ENCODE assay signal across 20 cellular contexts in the genomic region with DNA sequence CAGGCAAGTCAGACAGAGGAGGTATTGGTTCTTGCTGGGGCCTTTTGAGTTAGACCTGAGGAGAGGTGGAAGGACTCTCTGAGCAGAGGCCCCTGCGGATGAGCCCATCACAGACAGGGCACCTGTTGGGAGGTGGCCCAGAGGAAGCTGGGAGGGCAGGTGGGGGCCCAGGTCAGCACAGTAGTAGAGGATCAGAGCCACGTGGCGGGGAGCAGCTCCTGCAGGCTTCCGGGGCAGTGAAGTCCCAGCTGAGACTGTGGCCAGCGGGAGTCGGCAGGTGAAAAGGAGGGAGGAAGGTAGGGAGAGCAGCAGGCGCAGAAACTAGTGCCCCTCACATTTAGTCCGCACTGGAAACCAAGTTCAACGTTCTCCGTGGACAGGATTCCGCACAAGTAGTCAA.
DNase-seq lines count a peak whose midpoint lies in the region; ATAC-seq and TF ChIP-seq lines count a peak whose summit lies in the region.
"Had no signal": no experiment of that assay in that cellular context is flagged by ENCODE, and none has a peak within 500 bp of the region (broad histone marks: within the 10 kb centered on the region; RNA-seq: fewer than 3 reads in every experiment).

No MANE protein-coding gene starts in this region.

- no peak overlapping the region for H3K9ac ChIP-seq in Karpas-422 (ENCODE audit: low read length)

- no peaks in the 10 kb centered on the region for H3K27me3 ChIP-seq in CD8-positive, alpha-beta T cell (ENCODE audit: insufficient read depth, low read length)
- no peaks in the 10 kb centered on the region for H3K27me3 ChIP-seq in Karpas-422 (ENCODE audit: low read length)
- H3K27me3 ChIP-seq in hepatocyte, result no peaks in the 10 kb centered on the region
- H3K27me3 ChIP-seq: breast epithelium, colonic mucosa, SJCRH30, testis, vagina had no signal

- POLR2A ChIA-PET in CD8-positive, alpha-beta T cell (lab: Charles Lee), result no interaction called here

- peaks cover 4% of the 10 kb centered on the region for H3K27me3 Mint-ChIP-seq in CD8-positive, alpha-beta T cell (ENCODE audit: low read depth)
- peaks cover 36% of the 10 kb centered on the region for H3K27me3 Mint-ChIP-seq in stimulated activated naive CD8-positive, alpha-beta T cell treated with anti-CD3 and anti-CD28 coated beads, Interleukin-15, amount 100 ng/mL, for 72 hours

- H3K79me2 ChIP-seq in Karpas-422 (ENCODE audit: low read length) (no peaks in the 10 kb centered on the region), hepatocyte (no peaks in the 10 kb centered on the region)

- no peaks in the 10 kb centered on the region for H3K9me3 ChIP-seq in CD8-positive, alpha-beta T cell (ENCODE audit: low read length)
- H3K9me3 ChIP-seq in Karpas-422 (ENCODE audit: low read length), result no peaks in the 10 kb centered on the region
- no peaks in the 10 kb centered on the region for H3K9me3 ChIP-seq in hepatocyte (ENCODE audit: low read depth)
- H3K9me3 ChIP-seq: colonic mucosa, SJCRH30, testis, vagina had no signal

- peak overlapping the region; percentile 38 for H3K4me3 Mint-ChIP-seq in CD8-positive, alpha-beta T cell
- peak overlapping the region; percentile 62 for H3K4me3 Mint-ChIP-seq in stimulated activated effector memory CD8-positive, alpha-beta T cell treated with anti-CD3 and anti-CD28 coated beads, Interleukin-12 subunit alpha, Interleukin-12 subunit beta, amount 100 ng/mL, for 72 hours
- no peak overlapping the region for H3K4me3 Mint-ChIP-seq in stimulated activated naive CD8-positive, alpha-beta T cell treated with anti-CD3 and anti-CD28 coated beads, Interleukin-15, amount 100 ng/mL, for 72 hours

- WGBS in hepatocyte (ENCODE audit: low lambda C conversion rate, missing lambda C conversion rate), result 90% methylated on average over 11 of the region's 11 CpGs

- H3K4me2 ChIP-seq in Karpas-422 (ENCODE audit: low read depth, low read length, poor library complexity, severe bottlenecking), result peak overlapping the region; percentile 67
- peak overlapping the region; percentile 72 for H3K4me2 ChIP-seq in hepatocyte

- no peaks in the 10 kb centered on the region for H4K20me1 ChIP-seq in Karpas-422 (ENCODE audit: insufficient read depth, low read depth, low read length)
- H4K20me1 ChIP-seq in hepatocyte (ENCODE audit: insufficient read depth, poor library complexity, severe bottlenecking), result no peaks in the 10 kb centered on the region

- no peaks in the 10 kb centered on the region for H3K36me3 Mint-ChIP-seq in CD8-positive, alpha-beta T cell
- no peaks in the 10 kb centered on the region for H3K36me3 Mint-ChIP-seq in stimulated activated effector memory CD8-positive, alpha-beta T cell treated with anti-CD3 and anti-CD28 coated beads, Interleukin-12 subunit alpha, Interleukin-12 subunit beta, amount 100 ng/mL, for 72 hours

- H3K27ac ChIP-seq in CD8-positive, alpha-beta T cell (ENCODE audit: low read depth, low read length), result no peak overlapping the region
- H3K27ac ChIP-seq in Karpas-422 (ENCODE audit: low read length) (no peak overlapping the region), hepatocyte (no peak overlapping the region)
- H3K27ac ChIP-seq: breast epithelium, colonic mucosa, heart left ventricle, SJCRH30, testis, vagina had no signal

- H3K4me3 ChIP-seq in CD8-positive, alpha-beta T cell (ENCODE audit: low read depth, low read length), result no peak overlapping the region
- H3K4me3 ChIP-seq in Karpas-422 (ENCODE audit: low read length) (no peak overlapping the region), hepatocyte (no peak overlapping the region)
- H3K4me3 ChIP-seq: SJCRH30 had no signal

- peaks cover 4% of the 10 kb centered on the region for H3K9me3 Mint-ChIP-seq in CD8-positive, alpha-beta T cell
- H3K9me3 Mint-ChIP-seq in stimulated activated effector memory CD8-positive, alpha-beta T cell treated with anti-CD3 and anti-CD28 coated beads, Interleukin-12 subunit alpha, Interleukin-12 subunit beta, amount 100 ng/mL, for 72 hours, result peaks cover 5% of the 10 kb centered on the region
- H3K9me3 Mint-ChIP-seq in stimulated activated naive CD8-positive, alpha-beta T cell treated with anti-CD3 and anti-CD28 coated beads, Interleukin-15, amount 100 ng/mL, for 72 hours, result peaks cover 10 to 12% of the 10 kb centered on the region in 2 donors

- intact Hi-C loops in CD8-positive, alpha-beta T cell (cut with DNase I, micrococcal nuclease), result no loop called here

- H3K9me2 ChIP-seq in Karpas-422 (replicated peaks; ENCODE audit: insufficient read depth, low read length) (no peaks in the 10 kb centered on the region), hepatocyte (replicated peaks; ENCODE audit: insufficient read depth) (no peaks in the 10 kb centered on the region)

- no peak for ATAC-seq in CD8-positive, alpha-beta T cell
- ATAC-seq in stimulated activated effector memory CD8-positive, alpha-beta T cell treated with anti-CD3 and anti-CD28 coated beads, Interleukin-12 subunit alpha, Interleukin-12 subunit beta, amount 100 ng/mL, for 72 hours, result no peak
- ATAC-seq in stimulated activated naive CD8-positive, alpha-beta T cell treated with anti-CD3 and anti-CD28 coated beads, Interleukin-15, amount 100 ng/mL, for 72 hours, result no peak
- ATAC-seq in HG03039 (IDR thresholded peaks at IDR 0.05; ENCODE audit: unreplicated experiment) (no peak), HG02870 (IDR thresholded peaks at IDR 0.05; ENCODE audit: unreplicated experiment) (no peak)

- no peaks in the 10 kb centered on the region for H3K4me1 ChIP-seq in CD8-positive, alpha-beta T cell (ENCODE audit: insufficient read depth, low read length)
- H3K4me1 ChIP-seq in Karpas-422 (ENCODE audit: low read length) (peaks cover 15% of the 10 kb centered on the region), hepatocyte (ENCODE audit: insufficient read depth) (no peaks in the 10 kb centered on the region)
- H3K4me1 ChIP-seq: breast epithelium, colonic mucosa, SJCRH30, testis had no signal

- peaks cover 15% of the 10 kb centered on the region for H3K4me1 Mint-ChIP-seq in CD8-positive, alpha-beta T cell (ENCODE audit: low read depth)
- H3K4me1 Mint-ChIP-seq in stimulated activated effector memory CD8-positive, alpha-beta T cell treated with anti-CD3 and anti-CD28 coated beads, Interleukin-12 subunit alpha, Interleukin-12 subunit beta, amount 100 ng/mL, for 72 hours, result peaks cover 16% of the 10 kb centered on the region
- peaks cover 16% of the 10 kb centered on the region for H3K4me1 Mint-ChIP-seq in stimulated activated naive CD8-positive, alpha-beta T cell treated with anti-CD3 and anti-CD28 coated beads, Interleukin-15, amount 100 ng/mL, for 72 hours

- no peak for TF ChIP-seq CTCF in CD8-positive, alpha-beta T cell (IDR thresholded peaks at IDR 0.05)
- TF ChIP-seq CTCF in hepatocyte (IDR thresholded peaks at IDR 0.05; ENCODE audit: poor library complexity), result no peak

- CTCF ChIA-PET in CD8-positive, alpha-beta T cell (lab: Charles Lee), result interaction anchor here (0.7 to 0.8 kb wide), 2 partner anchors 196 to 724 kb away, joined by 3 read pairs; no protein-coding TSS in a partner anchor

- H2AFZ ChIP-seq in Karpas-422 (ENCODE audit: low read length) (0 out of 2 replicates have a peak overlapping the region, but pooled peaks have one; percentile 28), hepatocyte (no peak overlapping the region)

- H3K36me3 ChIP-seq in CD8-positive, alpha-beta T cell (ENCODE audit: insufficient read depth, low read length), result no peaks in the 10 kb centered on the region
- H3K36me3 ChIP-seq in Karpas-422 (ENCODE audit: insufficient read depth, low read length) (no peaks in the 10 kb centered on the region), hepatocyte (replicated peaks; ENCODE audit: insufficient read depth, low read depth) (no peaks in the 10 kb centered on the region)
- H3K36me3 ChIP-seq: breast epithelium, colonic mucosa, heart left ventricle, SJCRH30, spleen, vagina had no signal

- no peak for DNase-seq in CD8-positive, alpha-beta T cell
- DNase-seq in Karpas-422 (no peak), hepatocyte (ENCODE audit: low spot score) (no peak)
- DNase-seq in stimulated activated effector memory CD8-positive, alpha-beta T cell treated with anti-CD3 and anti-CD28 coated beads, Interleukin-12 subunit alpha, Interleukin-12 subunit beta, amount 100 ng/mL, for 72 hours (ENCODE audit: low spot score in 2 of 2), result no peak
- DNase-seq in stimulated activated naive CD8-positive, alpha-beta T cell treated with anti-CD3 and anti-CD28 coated beads, Interleukin-15, amount 100 ng/mL, for 72 hours, result no peak
- DNase-seq: activated gamma-delta T cell treated with Interleukin-2 at 50 U/mL for 16 hours, DMS79 treated with DMSO at 0.1 percent for 48 hours, KG1, mesenchymal stem cell, NCI-H1436 treated with DMSO at 0.1 percent for 48 hours, SJCRH30, spleen, testis had no signal

- no peak overlapping the region for H3K27ac Mint-ChIP-seq in CD8-positive, alpha-beta T cell
- H3K27ac Mint-ChIP-seq in stimulated activated effector memory CD8-positive, alpha-beta T cell treated with anti-CD3 and anti-CD28 coated beads, Interleukin-12 subunit alpha, Interleukin-12 subunit beta, amount 100 ng/mL, for 72 hours, result no peak overlapping the region
- no peak overlapping the region for H3K27ac Mint-ChIP-seq in stimulated activated naive CD8-positive, alpha-beta T cell treated with anti-CD3 and anti-CD28 coated beads, Interleukin-15, amount 100 ng/mL, for 72 hours
- H3K27ac Mint-ChIP-seq: T-cell had no signal

Comparison
In these comparisons a context has a peak if more than half of its experiments do, and no peak if none do; other contexts are left out.
1. H3K4me3 Mint-ChIP-seq: peak in CD8-positive, alpha-beta T cell (single experiment) and stimulated activated effector memory CD8-positive, alpha-beta T cell treated with anti-CD3 and anti-CD28 coated beads, Interleukin-12 subunit alpha, Interleukin-12 subunit beta, amount 100 ng/mL, for 72 hours (single experiment); none in stimulated activated naive CD8-positive, alpha-beta T cell treated with anti-CD3 and anti-CD28 coated beads, Interleukin-15, amount 100 ng/mL, for 72 hours (0 of 2).